ENCODE assay signal across 15 cellular contexts in genomic region chr10:33152146-33152545, GRCh38.
"Had no signal": no experiment of that assay in that cellular context is flagged by ENCODE, and none has a peak within 500 bp of the region (broad histone marks: within the 10 kb centered on the region; RNA-seq: fewer than 3 reads in every experiment).

No MANE protein-coding gene starts in this region.

- H3K27ac Mint-ChIP-seq: activated naive CD4-positive, alpha-beta T cell treated with anti-CD3 and anti-CD28 coated beads, Interleukin-2, amount 50 U/mL, for 24 hours; neural progenitor cell; WTC11 had no signal

- H3K4me1 Mint-ChIP-seq: neural progenitor cell had no signal

- H3K4me3 Mint-ChIP-seq: activated CD4-positive, alpha-beta T cell treated with anti-CD3 and anti-CD28 coated beads, Interleukin-2, amount 10 ng/mL, durations not matched to agents 24 days and 14 days; activated naive CD4-positive, alpha-beta T cell treated with anti-CD3 and anti-CD28 coated beads, Interleukin-2, amount 50 U/mL, for 24 hours; neural progenitor cell; WTC11 had no signal

- ATAC-seq: left lung, pancreas, WTC11 had no signal

- H3K36me3 Mint-ChIP-seq: neural progenitor cell, WTC11 had no signal

- H3K27ac ChIP-seq: brain microvascular endothelial cell, dorsolateral prefrontal cortex, left lung, neural progenitor cell, pancreas, thyroid gland had no signal

- H3K4me1 ChIP-seq: thyroid gland had no signal

- H3K27me3 Mint-ChIP-seq: activated CD4-positive, alpha-beta T cell treated with anti-CD3 and anti-CD28 coated beads, Interleukin-2, amount 10 ng/mL, durations not matched to agents 24 days and 14 days; activated naive CD4-positive, alpha-beta T cell treated with anti-CD3 and anti-CD28 coated beads, Interleukin-2, amount 50 U/mL, for 24 hours had no signal

- H3K4me3 ChIP-seq: dorsolateral prefrontal cortex, left lung, neural progenitor cell, pancreas, thyroid gland had no signal

- H3K9me3 ChIP-seq: left lung, pancreas, thyroid gland had no signal

- H3K27me3 ChIP-seq: brain microvascular endothelial cell, left lung, neural progenitor cell, pancreas, thyroid gland had no signal

- H3K36me3 ChIP-seq: brain microvascular endothelial cell, left lung, neural progenitor cell, pancreas, thyroid gland had no signal

- DNase-seq: activated CD4-positive, alpha-beta T cell treated with anti-CD3 and anti-CD28 coated beads, Interleukin-2, amount 10 ng/mL, durations not matched to agents 24 days and 14 days; activated effector memory CD4-positive, alpha-beta T cell treated with Interleukin-2 at 50 U/mL for 16 hours; amygdala; brain microvascular endothelial cell; dorsolateral prefrontal cortex; foreskin fibroblast; islet precursor cell; left lung; pancreas; retina; small intestine; thyroid gland had no signal
